ENCODE assay signal across 31 cellular contexts in genomic region chr1:61110587-61110986, GRCh38. TPM values are rescaled to one million over a fixed set of nuclear protein-coding genes. Genes with fewer than 3 reads are reported as not detected.
DNase-seq lines count a peak whose midpoint lies in the region; ATAC-seq, FAIRE-seq and TF ChIP-seq lines count a peak whose summit lies in the region.
"Had no signal": no experiment of that assay in that cellular context is flagged by ENCODE, and none has a peak within 500 bp of the region (broad histone marks: within the 10 kb centered on the region; RNA-seq: fewer than 3 reads in every experiment).

No MANE protein-coding gene starts in this region.

- peaks cover 45% of the 10 kb centered on the region for H3K4me1 Mint-ChIP-seq in brain
- H3K4me1 Mint-ChIP-seq: immature natural killer cell had no signal

- no peaks in the 10 kb centered on the region for H3K27me3 ChIP-seq in Loucy (ENCODE audit: insufficient read depth, low read length, poor library complexity, severe bottlenecking)
- H3K27me3 ChIP-seq: esophagus squamous epithelium had no signal

- H3K27ac Mint-ChIP-seq in brain, result peak overlapping the region in 4 of 5 experiments; percentile 3 to 87 (median 66)
- H3K27ac Mint-ChIP-seq: activated T-helper 1 cell treated with anti-CD3 and anti-CD28 coated beads, Interleukin-12 subunit alpha, Interleukin-12 subunit beta, Interleukin-2, Interleukin-4 antibody, amounts not matched to agents 30 ng/mL and 10 ng/mL and 1 ng/mL, durations not matched to agents 14 hours and 24 hours and 36 hours; immature natural killer cell; memory B cell; stimulated activated naive CD8-positive, alpha-beta T cell treated with anti-CD3 and anti-CD28 coated beads, Interleukin-15, amount 100 ng/mL, for 72 hours; type B pancreatic cell had no signal

- DNase-seq in superior temporal gyrus (ENCODE audit: extremely low spot score) (peak; percentile 38), NCI-H524 (lab: John Stamatoyannopoulos, UW) (no peak), NCI-H1105 treated with DMSO at 0.1 percent for 48 hours (lab: John Stamatoyannopoulos, UW) (no peak)
- DNase-seq: activated CD4-positive, alpha-beta T cell treated with anti-CD3 and anti-CD28 coated beads, Interleukin-2, amount 50 U/mL, for 48 hours; activated CD4-positive, CD25-positive, alpha-beta regulatory T cell treated with anti-CD3 and anti-CD28 coated beads, Interleukin-2, amount 50 U/mL, for 72 hours; activated naive CD4-positive, alpha-beta T cell treated with Interleukin-2 at 50 U/mL for 16 hours; cerebellar nuclear complex; DMS79 treated with DMSO at 0.1 percent for 48 hours; esophagus squamous epithelium; foreskin melanocyte; GDM1; hypothalamus; immature natural killer cell; KG1; MM.1S; NCI-H1930; NCI-H526; PC-3; SHP77 treated with DMSO at 0.1 percent for 48 hours; stimulated activated CD4-positive, alpha-beta T cell treated with anti-CD3 and anti-CD28 coated beads, Interleukin-12 subunit alpha, Interleukin-12 subunit beta, amount 100 ng/mL, for 4 hours; stimulated activated CD4-positive, alpha-beta T cell treated with anti-CD3 and anti-CD28 coated beads, Interleukin-2, amount 100 ng/mL, for 48 hours; stimulated activated naive CD8-positive, alpha-beta T cell treated with anti-CD3 and anti-CD28 coated beads, Interleukin-15, amount 100 ng/mL, for 72 hours had no signal

- H3K36me3 ChIP-seq in Loucy (ENCODE audit: insufficient read depth, low read length), result no peaks in the 10 kb centered on the region
- H3K36me3 ChIP-seq: esophagus squamous epithelium had no signal

- H3K9me2 ChIP-seq in Loucy (replicated peaks; ENCODE audit: low read depth, low read length), result no peaks in the 10 kb centered on the region

- no peak overlapping the region for H3K9ac ChIP-seq in Loucy (ENCODE audit: low read depth, low read length, poor library complexity, severe bottlenecking)
- H3K9ac ChIP-seq: parathyroid adenoma had no signal

- H3K4me3 ChIP-seq in Loucy (ENCODE audit: low read length, poor library complexity, severe bottlenecking), result no peak overlapping the region
- H3K4me3 ChIP-seq: esophagus squamous epithelium had no signal

- no peak overlapping the region for H2AFZ ChIP-seq in Loucy (ENCODE audit: low read length)
- H2AFZ ChIP-seq: parathyroid adenoma had no signal

- H3K9me3 Mint-ChIP-seq in brain, result peaks cover 15 to 30% (median 27%) of the 10 kb centered on the region in 5 experiments
- H3K9me3 Mint-ChIP-seq: activated T-helper 1 cell treated with anti-CD3 and anti-CD28 coated beads, Interleukin-12 subunit alpha, Interleukin-12 subunit beta, Interleukin-2, Interleukin-4 antibody, amounts not matched to agents 30 ng/mL and 10 ng/mL and 1 ng/mL, durations not matched to agents 14 hours and 24 hours and 36 hours; immature natural killer cell; type B pancreatic cell had no signal

- peaks cover 23% of the 10 kb centered on the region for H3K4me1 ChIP-seq in Loucy (ENCODE audit: insufficient read depth, low read length, poor library complexity, severe bottlenecking)
- H3K4me1 ChIP-seq: parathyroid adenoma had no signal

- peak overlapping the region in 2 of 5 experiments; percentile 56 to 61 for H3K4me3 Mint-ChIP-seq in brain
- H3K4me3 Mint-ChIP-seq: activated T-helper 1 cell treated with anti-CD3 and anti-CD28 coated beads, Interleukin-12 subunit alpha, Interleukin-12 subunit beta, Interleukin-2, Interleukin-4 antibody, amounts not matched to agents 30 ng/mL and 10 ng/mL and 1 ng/mL, durations not matched to agents 14 hours and 24 hours and 36 hours; immature natural killer cell; memory B cell; stimulated activated naive CD8-positive, alpha-beta T cell treated with anti-CD3 and anti-CD28 coated beads, Interleukin-15, amount 100 ng/mL, for 72 hours; type B pancreatic cell had no signal

- peaks cover 51% of the 10 kb centered on the region for H3K36me3 Mint-ChIP-seq in brain
- H3K36me3 Mint-ChIP-seq: immature natural killer cell had no signal

- TF ChIP-seq CTCF in Loucy (conservative IDR thresholded peaks at IDR 0.05; ENCODE audit: low read length) (no peak), brain (conservative IDR thresholded peaks at IDR 0.05) (no peak)

- peak; percentile 21 for FAIRE-seq in islet of Langerhans (lab: Jason Lieb, UNC)
- FAIRE-seq: HTR-8/SVneo had no signal

- no peaks in the 10 kb centered on the region for H4K20me1 ChIP-seq in Loucy (ENCODE audit: insufficient read depth, low read length, poor library complexity, severe bottlenecking)

- no peaks in the 10 kb centered on the region for H3K27me3 Mint-ChIP-seq in brain
- H3K27me3 Mint-ChIP-seq: stimulated activated naive CD8-positive, alpha-beta T cell treated with anti-CD3 and anti-CD28 coated beads, Interleukin-15, amount 100 ng/mL, for 72 hours; type B pancreatic cell had no signal

- no peak for ATAC-seq in GM19035 (IDR thresholded peaks at IDR 0.05; ENCODE audit: unreplicated experiment)
- ATAC-seq: PC-3; stimulated activated naive CD8-positive, alpha-beta T cell treated with anti-CD3 and anti-CD28 coated beads, Interleukin-15, amount 100 ng/mL, for 72 hours had no signal

- H3K79me2 ChIP-seq in Loucy (ENCODE audit: insufficient read depth, low read length), result no peaks in the 10 kb centered on the region

- no peaks in the 10 kb centered on the region for H3F3A ChIP-seq in Loucy (ENCODE audit: low read depth)

- H3K4me2 ChIP-seq in Loucy (ENCODE audit: low read depth, low read length, poor library complexity, severe bottlenecking), result peak overlapping the region; percentile 28

- H3K9me3 ChIP-seq in Loucy (ENCODE audit: insufficient read depth, low read depth, low read length), result no peaks in the 10 kb centered on the region
- H3K9me3 ChIP-seq: esophagus squamous epithelium had no signal

RNA-seq across cellular contexts. Expression of gene NFIA, which starts 28.2 kb away (rescaled TPM):
- polyA plus RNA-seq in brain (ENCODE audit: insufficient read depth, low read depth, low replicate concordance), result 4.1 TPM
